ENCODE assay signal across 18 cellular contexts in genomic region chr18:59539108-59539507, GRCh38.
A peak's percentile ranks its signal among the peaks of the same experiment; 100 is the strongest.
DNase-seq lines count a peak whose midpoint lies in the region; ATAC-seq, FAIRE-seq and TF ChIP-seq lines count a peak whose summit lies in the region.
"Had no signal": no experiment of that assay in that cellular context is flagged by ENCODE, and none has a peak within 500 bp of the region (broad histone marks: within the 10 kb centered on the region; RNA-seq: fewer than 3 reads in every experiment).

No MANE protein-coding gene starts in this region.

- FAIRE-seq in D721Med (lab: Jason Lieb, UNC) = peak; percentile 92
- FAIRE-seq: GM12892, GM19239, H1 had no signal

- H3K4me3 Mint-ChIP-seq in neural crest cell = no peak overlapping the region
- H3K4me3 Mint-ChIP-seq in stimulated activated naive B cell treated with anti-CD40 and anti-IgM and Interleukin-4, amounts not matched to agents 10 μg/mL and 1 μg/mL and 100 μg/mL, for 72 hours = no peak overlapping the region
- H3K4me3 Mint-ChIP-seq: CD4-positive, alpha-beta T cell; CD8-positive, alpha-beta memory T cell had no signal

- H3K36me3 Mint-ChIP-seq in neural crest cell (ENCODE audit: low read depth) = no peaks in the 10 kb centered on the region
- H3K36me3 Mint-ChIP-seq in stimulated activated naive B cell treated with anti-CD40 and anti-IgM and Interleukin-4, amounts not matched to agents 10 μg/mL and 1 μg/mL and 100 μg/mL, for 72 hours = peaks cover 0 to 2% of the 10 kb centered on the region in 2 donors
- no peaks in the 10 kb centered on the region for H3K36me3 Mint-ChIP-seq in activated naive CD4-positive, alpha-beta T cell treated with anti-CD3 and anti-CD28 coated beads, Interleukin-2, amount 50 U/mL, for 72 hours
- H3K36me3 Mint-ChIP-seq: CD14-positive monocyte; CD8-positive, alpha-beta memory T cell had no signal

- no peaks in the 10 kb centered on the region for H3K9me3 Mint-ChIP-seq in neural crest cell
- H3K9me3 Mint-ChIP-seq in stimulated activated naive B cell treated with anti-CD40 and anti-IgM and Interleukin-4, amounts not matched to agents 10 μg/mL and 1 μg/mL and 100 μg/mL, for 72 hours = peaks cover 0 to 3% of the 10 kb centered on the region in 2 donors
- peaks cover 9% of the 10 kb centered on the region in 2 donors for H3K9me3 Mint-ChIP-seq in activated naive CD4-positive, alpha-beta T cell treated with anti-CD3 and anti-CD28 coated beads, Interleukin-2, amount 50 U/mL, for 72 hours
- H3K9me3 Mint-ChIP-seq: CD4-positive, alpha-beta T cell had no signal

- DNase-seq in D721Med (ENCODE audit: insufficient read length, low spot score) (no peak), neural crest cell (ENCODE audit: low read depth, low spot score) (no peak), NCI-H1417 (lab: John Stamatoyannopoulos, UW) (no peak)
- no peak for DNase-seq in stimulated activated naive B cell treated with anti-CD40 and anti-IgM and Interleukin-4, amounts not matched to agents 10 μg/mL and 1 μg/mL and 100 μg/mL, for 72 hours
- no peak for DNase-seq in activated naive CD4-positive, alpha-beta T cell treated with anti-CD3 and anti-CD28 coated beads, Interleukin-2, amount 50 U/mL, for 72 hours (ENCODE audit: low spot score in 2 of 2)
- no peak for DNase-seq in activated naive CD4-positive, alpha-beta T cell (lab: John Stamatoyannopoulos, UW)
- DNase-seq: CD4-positive, alpha-beta T cell; CD8-positive, alpha-beta memory T cell; DMS53; DMS79 treated with DMSO at 0.1 percent for 48 hours; GF-D8; GM23248; H7; HCEC 1CT had no signal

- peak; percentile 76 to 84 for ATAC-seq in stimulated activated naive B cell treated with anti-CD40 and anti-IgM and Interleukin-4, amounts not matched to agents 10 μg/mL and 1 μg/mL and 100 μg/mL, for 72 hours (replicated peaks)
- no peak for ATAC-seq in activated naive CD4-positive, alpha-beta T cell treated with anti-CD3 and anti-CD28 coated beads, Interleukin-2, amount 50 U/mL, for 72 hours

- H3K4me1 Mint-ChIP-seq in neural crest cell = no peaks in the 10 kb centered on the region
- H3K4me1 Mint-ChIP-seq in stimulated activated naive B cell treated with anti-CD40 and anti-IgM and Interleukin-4, amounts not matched to agents 10 μg/mL and 1 μg/mL and 100 μg/mL, for 72 hours = peaks cover 3 to 6% of the 10 kb centered on the region in 2 donors
- H3K4me1 Mint-ChIP-seq: CD14-positive monocyte; CD8-positive, alpha-beta memory T cell had no signal

- H3K27ac Mint-ChIP-seq in neural crest cell (ENCODE audit: unreplicated experiment) = peak overlapping the region; percentile 50
- no peak overlapping the region for H3K27ac Mint-ChIP-seq in stimulated activated naive B cell treated with anti-CD40 and anti-IgM and Interleukin-4, amounts not matched to agents 10 μg/mL and 1 μg/mL and 100 μg/mL, for 72 hours
- no peak overlapping the region for H3K27ac Mint-ChIP-seq in activated naive CD4-positive, alpha-beta T cell treated with anti-CD3 and anti-CD28 coated beads, Interleukin-2, amount 50 U/mL, for 72 hours
- H3K27ac Mint-ChIP-seq: CD14-positive monocyte; CD4-positive, alpha-beta T cell; CD8-positive, alpha-beta memory T cell had no signal

- H3K27me3 Mint-ChIP-seq in neural crest cell (ENCODE audit: low read depth) = peaks cover 21% of the 10 kb centered on the region
- H3K27me3 Mint-ChIP-seq in stimulated activated naive B cell treated with anti-CD40 and anti-IgM and Interleukin-4, amounts not matched to agents 10 μg/mL and 1 μg/mL and 100 μg/mL, for 72 hours = peaks cover 27 to 30% of the 10 kb centered on the region in 2 donors

- TF ChIP-seq CTCF in D721Med (IDR thresholded peaks at IDR 0.05; ENCODE audit: insufficient read depth, missing control alignments) (no peak), neural crest cell (conservative IDR thresholded peaks at IDR 0.05) (no peak)

Comparison
In these comparisons a context has a peak if more than half of its experiments do, and no peak if none do; other contexts are left out.
1. ATAC-seq: peak in stimulated activated naive B cell treated with anti-CD40 and anti-IgM and Interleukin-4, amounts not matched to agents 10 μg/mL and 1 μg/mL and 100 μg/mL, for 72 hours (2 of 2); none in activated naive CD4-positive, alpha-beta T cell treated with anti-CD3 and anti-CD28 coated beads, Interleukin-2, amount 50 U/mL, for 72 hours (0 of 2).